ENCODE assay signal across 20 cellular contexts in the genomic region with DNA sequence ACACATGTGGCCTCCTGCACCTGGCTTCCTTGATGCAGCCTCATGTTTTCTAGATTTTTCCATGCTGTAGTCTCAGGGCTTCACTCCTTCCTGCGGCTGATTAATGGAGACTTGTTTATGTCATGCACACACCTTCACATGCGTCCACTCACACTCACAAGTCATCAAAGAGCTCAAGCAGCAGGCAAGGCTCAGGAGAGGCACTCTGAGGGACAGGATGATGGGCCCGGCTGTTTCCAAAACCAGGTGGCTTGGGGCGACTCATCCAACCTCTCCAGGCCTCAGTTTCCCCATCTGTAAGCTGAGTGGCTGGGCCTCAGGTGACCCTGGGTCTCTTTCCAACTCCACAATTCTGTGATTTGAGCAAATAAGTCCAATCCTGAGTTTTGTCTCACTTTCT. TPM values are rescaled to one million over a fixed set of nuclear protein-coding genes. Genes with fewer than 3 reads are reported as not detected.
DNase-seq lines count a peak whose midpoint lies in the region; ATAC-seq lines count a peak whose summit lies in the region.
"Had no signal": no experiment of that assay in that cellular context is flagged by ENCODE, and none has a peak within 500 bp of the region (broad histone marks: within the 10 kb centered on the region; RNA-seq: fewer than 3 reads in every experiment).

No MANE protein-coding gene starts in this region.

- H3K4me1 ChIP-seq in CD8-positive, alpha-beta memory T cell (ENCODE audit: insufficient read depth, low read length), result peaks cover 59% of the 10 kb centered on the region

- ATAC-seq in activated T-cell treated with anti-CD3 and anti-CD28 coated beads, Interleukin-2, amount 50 U/mL, for 4 hours, result no peak
- ATAC-seq in activated naive CD8-positive, alpha-beta T cell treated with anti-CD3 and anti-CD28 coated beads, Interleukin-2, amount 10 ng/mL, durations not matched to agents 7 days and 5 days (ENCODE audit: low read depth), result no peak
- no peak for ATAC-seq in GM19397 (IDR thresholded peaks at IDR 0.05; ENCODE audit: unreplicated experiment)
- ATAC-seq: activated CD8-positive, alpha-beta memory T cell treated with anti-CD3 and anti-CD28 coated beads, Interleukin-2, amount 10 ng/mL, durations not matched to agents 7 days and 5 days had no signal

- peaks cover 17% of the 10 kb centered on the region for H3K9me3 ChIP-seq in CD8-positive, alpha-beta memory T cell (ENCODE audit: low read length)

- DNase-seq in activated T-cell treated with anti-CD3 and anti-CD28 coated beads, Interleukin-2, amount 50 U/mL, for 4 hours, result no peak
- DNase-seq in activated T-cell treated with anti-CD3 and anti-CD28 coated beads, Interleukin-2, amount 50 U/mL, for 48 hours, result no peak
- DNase-seq in CD8-positive, alpha-beta memory T cell, result no peak
- DNase-seq in activated naive CD8-positive, alpha-beta T cell treated with anti-CD3 and anti-CD28 coated beads, Interleukin-2, amount 10 ng/mL, durations not matched to agents 7 days and 5 days, result peak; percentile 21
- peak; percentile 40 for DNase-seq in posterior vena cava (ENCODE audit: low spot score)
- DNase-seq in EL, result no peak
- no peak for DNase-seq in superior temporal gyrus (ENCODE audit: extremely low spot score)
- DNase-seq: activated CD8-positive, alpha-beta memory T cell treated with anti-CD3 and anti-CD28 coated beads, Interleukin-2, amount 10 ng/mL, durations not matched to agents 7 days and 5 days; dermis blood vessel endothelial cell; foreskin fibroblast; hippocampal formation; MM.1S; NCI-H1694 treated with DMSO at 0.1 percent for 48 hours; nephron progenitor cell; T1000 had no signal

- CTCF ChIA-PET in CD8-positive, alpha-beta memory T cell (lab: Charles Lee), result interaction anchor here (2.7 kb wide), 1 partner anchor 16 kb away, joined by 10 read pairs; no protein-coding TSS in a partner anchor

- peak overlapping the region; percentile 6 for H3K4me3 Mint-ChIP-seq in activated T-cell treated with anti-CD3 and anti-CD28 coated beads, Interleukin-2, amount 50 U/mL, for 4 hours
- H3K4me3 Mint-ChIP-seq in CD8-positive, alpha-beta memory T cell, result peak overlapping the region in 6 of 7 donors; percentile 16 to 66 (median 44)
- no peak overlapping the region for H3K4me3 Mint-ChIP-seq in activated naive CD8-positive, alpha-beta T cell treated with anti-CD3 and anti-CD28 coated beads, Interleukin-2, amount 10 ng/mL, durations not matched to agents 7 days and 5 days
- H3K4me3 Mint-ChIP-seq: activated CD8-positive, alpha-beta memory T cell treated with anti-CD3 and anti-CD28 coated beads, Interleukin-2, amount 10 ng/mL, durations not matched to agents 7 days and 5 days; brain; nephron progenitor cell had no signal

- H3K4me1 Mint-ChIP-seq in activated T-cell treated with anti-CD3 and anti-CD28 coated beads, Interleukin-2, amount 50 U/mL, for 4 hours (ENCODE audit: low read depth), result peaks cover 74% of the 10 kb centered on the region
- peaks cover 77 to 92% (median 87%) of the 10 kb centered on the region in 3 donors for H3K4me1 Mint-ChIP-seq in CD8-positive, alpha-beta memory T cell
- peaks cover 9% of the 10 kb centered on the region for H3K4me1 Mint-ChIP-seq in activated naive CD8-positive, alpha-beta T cell treated with anti-CD3 and anti-CD28 coated beads, Interleukin-2, amount 10 ng/mL, durations not matched to agents 7 days and 5 days

- no peaks in the 10 kb centered on the region for H3K27me3 Mint-ChIP-seq in activated T-cell treated with anti-CD3 and anti-CD28 coated beads, Interleukin-2, amount 50 U/mL, for 4 hours (ENCODE audit: low read depth)
- peaks cover 0 to 2% of the 10 kb centered on the region in 2 donors for H3K27me3 Mint-ChIP-seq in CD8-positive, alpha-beta memory T cell
- no peaks in the 10 kb centered on the region for H3K27me3 Mint-ChIP-seq in activated naive CD8-positive, alpha-beta T cell treated with anti-CD3 and anti-CD28 coated beads, Interleukin-2, amount 10 ng/mL, durations not matched to agents 7 days and 5 days
- H3K27me3 Mint-ChIP-seq: activated CD8-positive, alpha-beta memory T cell treated with anti-CD3 and anti-CD28 coated beads, Interleukin-2, amount 10 ng/mL, durations not matched to agents 7 days and 5 days; progenitor cell of endocrine pancreas had no signal

- H3K9me3 Mint-ChIP-seq in activated T-cell treated with anti-CD3 and anti-CD28 coated beads, Interleukin-2, amount 50 U/mL, for 4 hours, result peaks cover 25% of the 10 kb centered on the region
- peaks cover 20 to 34% (median 29%) of the 10 kb centered on the region in 5 donors for H3K9me3 Mint-ChIP-seq in CD8-positive, alpha-beta memory T cell
- peaks cover 25% of the 10 kb centered on the region for H3K9me3 Mint-ChIP-seq in activated naive CD8-positive, alpha-beta T cell treated with anti-CD3 and anti-CD28 coated beads, Interleukin-2, amount 10 ng/mL, durations not matched to agents 7 days and 5 days

- intact Hi-C loops in posterior vena cava (cut with DNase I), result no loop called here

- H3K27ac Mint-ChIP-seq in CD8-positive, alpha-beta memory T cell, result peak overlapping the region in 6 of 8 donors; percentile 23 to 92 (median 74)
- H3K27ac Mint-ChIP-seq in activated naive CD8-positive, alpha-beta T cell treated with anti-CD3 and anti-CD28 coated beads, Interleukin-2, amount 10 ng/mL, durations not matched to agents 7 days and 5 days, result no peak overlapping the region
- H3K27ac Mint-ChIP-seq: activated CD8-positive, alpha-beta memory T cell treated with anti-CD3 and anti-CD28 coated beads, Interleukin-2, amount 10 ng/mL, durations not matched to agents 7 days and 5 days; nephron progenitor cell; progenitor cell of endocrine pancreas had no signal

- no peak overlapping the region for H3K27ac ChIP-seq in CD8-positive, alpha-beta memory T cell (ENCODE audit: low read depth, low read length)
- H3K27ac ChIP-seq: epithelial cell of prostate, skin epidermis had no signal

- peaks cover 9% of the 10 kb centered on the region for H3K36me3 ChIP-seq in CD8-positive, alpha-beta memory T cell (ENCODE audit: insufficient read depth, low read length)

- peaks cover 32% of the 10 kb centered on the region for H3K36me3 Mint-ChIP-seq in activated T-cell treated with anti-CD3 and anti-CD28 coated beads, Interleukin-2, amount 50 U/mL, for 4 hours (ENCODE audit: insufficient read depth)
- H3K36me3 Mint-ChIP-seq in CD8-positive, alpha-beta memory T cell, result peaks cover 15 to 65% (median 29%) of the 10 kb centered on the region in 3 donors
- H3K36me3 Mint-ChIP-seq in activated naive CD8-positive, alpha-beta T cell treated with anti-CD3 and anti-CD28 coated beads, Interleukin-2, amount 10 ng/mL, durations not matched to agents 7 days and 5 days, result peaks cover 37% of the 10 kb centered on the region

- POLR2A ChIA-PET in CD8-positive, alpha-beta memory T cell (lab: Charles Lee), result no interaction called here
- POLR2A ChIA-PET in activated naive CD8-positive, alpha-beta T cell treated with anti-CD3 and anti-CD28 coated beads, Interleukin-2, amount 10 ng/mL, durations not matched to agents 7 days and 5 days (lab: Charles Lee), result no interaction called here

- no peak overlapping the region for H3K4me3 ChIP-seq in CD8-positive, alpha-beta memory T cell (ENCODE audit: low read length)
- H3K4me3 ChIP-seq: skin epidermis had no signal

- no peaks in the 10 kb centered on the region for H3K27me3 ChIP-seq in CD8-positive, alpha-beta memory T cell (ENCODE audit: insufficient read depth, low read length, poor library complexity, severe bottlenecking)

RNA-seq across cellular contexts. Expression of a gene that starts 36.9 kb away (rescaled TPM):
- 10 to 100 TPM; 23.7 to 28.7 (median 26.6) TPM for total RNA-seq in activated T-cell treated with anti-CD3 and anti-CD28 coated beads, Interleukin-2, amount 50 U/mL, for 4 hours
- total RNA-seq in CD8-positive, alpha-beta memory T cell, result 10 to 100 TPM; 26.4 to 27.1 TPM
- polyA plus RNA-seq in CD8-positive, alpha-beta memory T cell, result 123 TPM
- 10 to 100 TPM; 65.6 to 73.9 TPM for total RNA-seq in activated naive CD8-positive, alpha-beta T cell treated with anti-CD3 and anti-CD28 coated beads, Interleukin-2, amount 10 ng/mL, durations not matched to agents 7 days and 5 days
- total RNA-seq in posterior vena cava, result 10 to 100 TPM; 28.8 to 30.1 TPM

Comparison
In these comparisons a context has a peak if more than half of its experiments do, and no peak if none do; other contexts are left out.
1. DNase-seq: peak in activated naive CD8-positive, alpha-beta T cell treated with anti-CD3 and anti-CD28 coated beads, Interleukin-2, amount 10 ng/mL, durations not matched to agents 7 days and 5 days (single experiment) and posterior vena cava (single experiment); none in activated T-cell treated with anti-CD3 and anti-CD28 coated beads, Interleukin-2, amount 50 U/mL, for 4 hours (single experiment), activated T-cell treated with anti-CD3 and anti-CD28 coated beads, Interleukin-2, amount 50 U/mL, for 48 hours (0 of 2), CD8-positive, alpha-beta memory T cell (0 of 5), EL (single experiment) and superior temporal gyrus (single experiment).